8 cellular contexts compared by ENCODE assay signal in the genomic region with DNA sequence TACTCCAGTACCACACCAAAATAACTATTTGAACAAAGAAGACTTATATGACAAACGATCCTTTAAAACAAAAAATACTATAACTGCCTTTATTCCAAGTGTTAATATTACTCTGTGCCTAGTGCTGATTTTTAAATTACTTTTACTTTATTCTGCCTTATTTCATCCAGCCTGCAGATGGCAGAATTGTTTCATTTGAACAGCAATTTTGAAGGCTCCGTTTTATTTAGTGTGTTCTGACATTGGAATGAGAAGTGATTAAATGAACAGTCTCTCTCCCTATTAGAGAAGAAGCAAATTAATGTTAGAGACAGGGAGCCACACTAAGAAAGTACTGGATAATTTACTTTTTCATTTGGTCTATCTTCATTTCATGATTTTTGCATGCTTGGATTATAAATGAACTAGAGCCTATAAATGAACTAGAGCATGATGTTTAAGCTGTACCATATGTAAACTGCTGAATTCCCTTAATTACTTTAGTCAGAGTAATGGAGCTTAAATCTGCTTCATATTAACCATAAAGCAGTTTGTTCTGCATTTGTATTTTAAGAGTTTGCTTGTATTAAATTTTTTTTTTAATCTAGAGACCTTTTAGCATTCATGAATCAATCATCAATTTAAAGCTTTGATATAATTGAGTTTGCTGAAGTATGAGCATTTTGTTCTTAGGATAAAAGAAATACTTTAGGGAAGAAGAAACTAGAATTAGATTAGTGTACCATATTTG. TPM values are rescaled to one million over a fixed set of nuclear protein-coding genes. Genes with fewer than 3 reads are reported as not detected.
DNase-seq lines count a peak whose midpoint lies in the region; ATAC-seq and TF ChIP-seq lines count a peak whose summit lies in the region.

No MANE protein-coding gene starts in this region.

- no peaks in the 10 kb centered on the region for H3K36me3 ChIP-seq in adrenal gland (replicated peaks in 1 of 2)
- H3K36me3 ChIP-seq in stomach, result no peaks in the 10 kb centered on the region

- H3K27ac ChIP-seq in adrenal gland (no peak overlapping the region), stomach (no peak overlapping the region)

- H3K4me1 ChIP-seq in adrenal gland (replicated peaks in 1 of 2), result peaks cover 13 to 38% of the 10 kb centered on the region in 2 donors
- H3K4me1 ChIP-seq in stomach, result peaks cover 30 to 91% (median 66%) of the 10 kb centered on the region in 4 donors

- peak; percentile 39 to 71 for DNase-seq in AML-193 (lab: John Stamatoyannopoulos, UW)
- peak; percentile 76 for DNase-seq in NCI-H2171 treated with DMSO at 0.1 percent for 48 hours (lab: John Stamatoyannopoulos, UW)
- DNase-seq in adrenal gland, result peak in 1 of 7 donors; percentile 11
- no peak for DNase-seq in left ventricle myocardium superior
- no peak for DNase-seq in stomach
- DNase-seq in OCI-M2 (lab: John Stamatoyannopoulos, UW; ENCODE audit: unreplicated experiment), result no peak
- DNase-seq in ureter (ENCODE audit: low spot score), result no peak

- H3K4me3 ChIP-seq in GM12875 (ENCODE audit: low read depth, low read length) (no peak overlapping the region), adrenal gland (no peak overlapping the region), stomach (no peak overlapping the region)

- TF ChIP-seq POLR2A in adrenal gland (IDR thresholded peaks at IDR 0.05) (no peak), stomach (IDR thresholded peaks at IDR 0.05) (no peak)

- 2 to 7% (median 4%) methylated on average over 2 of the region's 2 CpGs for WGBS in adrenal gland, 4 donors
- WGBS in stomach, 5 donors, result 1 to 6% (median 2%) methylated on average over 2 of the region's 2 CpGs

- TF ChIP-seq CTCF in GM12875 (IDR thresholded peaks at IDR 0.05; ENCODE audit: borderline replicate concordance, insufficient read depth, low read depth, low read length) (peak; percentile 22; the same call in 1 of the 2 replicates), adrenal gland (IDR thresholded peaks at IDR 0.05) (peak; percentile 52 to 89 (median 78)), stomach (IDR thresholded peaks at IDR 0.05) (peak in 5 of 7 experiments; percentile 39 to 77 (median 64))

- peak; percentile 72 for ATAC-seq in left ventricle myocardium superior

- TF ChIP-seq EP300 in stomach (IDR thresholded peaks at IDR 0.05), result no peak

- H3K9me3 ChIP-seq in adrenal gland (replicated peaks in 1 of 3) (no peaks in the 10 kb centered on the region), stomach (no peaks in the 10 kb centered on the region)

- intact Hi-C loops in adrenal gland (cut with DNase I), result loop anchor here in 1 of 2 donors (10.0 kb wide), 1 partner anchor 469 kb away; no protein-coding TSS in a partner anchor
- intact Hi-C loops in left ventricle myocardium superior (cut with micrococcal nuclease), result loop anchor here (5.0 kb wide), 2 partner anchors 311 to 461 kb away; no protein-coding TSS in a partner anchor
- intact Hi-C loops in stomach (cut with DNase I; ENCODE audit: low total_unique reads), result loop anchor here (5.0 kb wide), 1 partner anchor 466 kb away; no protein-coding TSS in a partner anchor

- H3K27me3 ChIP-seq in adrenal gland (no peaks in the 10 kb centered on the region), stomach (no peaks in the 10 kb centered on the region)

RNA-seq across cellular contexts. Expression of gene PDHX, which starts 9.8 kb away (rescaled TPM):
- total RNA-seq in adrenal gland, result 10 to 100 TPM; 25.6 to 57.4 (median 45.6) TPM
- polyA plus RNA-seq in adrenal gland, result 10 to 100 TPM; 13.9 to 79.6 (median 15.6) TPM
- 147 TPM for total RNA-seq in left ventricle myocardium superior
- 10 to 100 TPM in 4 of 5 donors, 1 to 10 TPM in 1; 4.1 to 45.9 (median 28.4) TPM for total RNA-seq in stomach
- 10 to 100 TPM; 18.8 to 25.2 (median 21.4) TPM for polyA plus RNA-seq in stomach
- total RNA-seq in ureter, result 39.4 TPM

RNA-seq across cellular contexts. Expression of gene APIP, which starts 10.1 kb away (rescaled TPM):
- 10 to 100 TPM; 39.4 to 61.8 (median 48.5) TPM for total RNA-seq in adrenal gland
- polyA plus RNA-seq in adrenal gland, result 100 to 1,000 TPM in 1 of 3 donors, 10 to 100 TPM in 2; 17.0 to 102 (median 23.5) TPM
- total RNA-seq in left ventricle myocardium superior, result 25.5 TPM
- total RNA-seq in stomach, result 10 to 100 TPM in 4 of 5 donors, 1 to 10 TPM in 1; 7.6 to 41.7 (median 26.8) TPM
- 10 to 100 TPM; 22.3 to 42.9 (median 40.0) TPM for polyA plus RNA-seq in stomach
- total RNA-seq in ureter, result 34.3 TPM

Comparison
In these comparisons a context has a peak if more than half of its experiments do, and no peak if none do; other contexts are left out.
1. DNase-seq: peak in AML-193 (2 of 2) and NCI-H2171 treated with DMSO at 0.1 percent for 48 hours (single experiment); none in left ventricle myocardium superior (single experiment), stomach (single experiment), OCI-M2 (single experiment) and ureter (single experiment).
2. CTCF ChIP-seq: peak in every context shown above with its lines; median percentile 78 in adrenal gland; 64 in stomach; 22 in GM12875.